In the genomic region with DNA sequence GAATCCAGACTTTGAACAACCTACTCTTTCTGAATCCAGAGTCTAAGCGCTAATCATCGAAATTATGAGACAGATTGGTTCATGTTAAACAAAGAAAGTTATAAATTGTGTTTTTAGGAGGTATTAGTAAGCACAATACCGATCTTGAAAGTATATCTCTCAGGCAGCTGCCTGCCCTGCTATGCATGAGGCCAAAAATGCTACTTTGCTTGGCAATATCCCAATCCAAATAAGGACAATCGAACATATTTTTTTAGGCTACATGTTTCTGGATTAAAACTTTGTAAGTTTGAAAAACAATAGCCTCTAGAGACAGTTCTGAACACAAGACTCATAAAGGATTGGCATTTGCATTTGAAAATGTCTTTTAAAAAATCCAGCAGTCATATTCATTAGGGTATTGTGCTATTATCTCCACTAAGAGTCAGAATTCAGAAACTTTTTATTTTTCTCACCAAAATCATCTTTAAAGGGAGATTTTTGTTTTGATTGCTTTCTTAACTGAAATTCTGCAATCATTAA, we compare ENCODE assay signal across 1 cellular context.
TF ChIP-seq lines count a peak whose summit lies in the region.

No MANE protein-coding gene starts in this region.

TF ChIP-seq in HCT116, 20 proteins besides CTCF, POLR2A, EP300 and RAD21 (continued from another document):
- TF ChIP-seq TCF7L2 (IDR thresholded peaks at IDR 0.05; ENCODE audit: borderline replicate concordance, extremely low read depth, insufficient read depth, insufficient read length): no peak
- TF ChIP-seq YY1 (IDR thresholded peaks at IDR 0.05; ENCODE audit: extremely low read depth, insufficient replicate concordance, low read depth, low read length): no peak
- TF ChIP-seq SRF (IDR thresholded peaks at IDR 0.05; ENCODE audit: low read depth): no peak
TF ChIP-seq in HCT116: peak in this region for 0.
